ENCODE assay signal across 9 cellular contexts in genomic region chr9:137457406-137458193, GRCh38. TPM values are rescaled to one million over a fixed set of nuclear protein-coding genes. Genes with fewer than 3 reads are reported as not detected.
DNase-seq lines count a peak whose midpoint lies in the region; ATAC-seq and TF ChIP-seq lines count a peak whose summit lies in the region.
"Had no signal": no experiment of that assay in that cellular context is flagged by ENCODE, and none has a peak within 500 bp of the region (broad histone marks: within the 10 kb centered on the region; RNA-seq: fewer than 3 reads in every experiment).

No MANE protein-coding gene starts in this region.

- BruUV-seq in Caco-2 (replicated peaks; lab: Mats Ljungman, UMichigan): no TSS peak

- H3K4me1 Mint-ChIP-seq in Caco-2 (ENCODE audit: low read depth, unreplicated experiment) (no peaks in the 10 kb centered on the region), osteocyte (ENCODE audit: unreplicated experiment) (peaks cover 29% of the 10 kb centered on the region)
- H3K4me1 Mint-ChIP-seq in T-helper 1 cell treated with Interleukin-12 subunit alpha and Interleukin-12 subunit beta and Interleukin-4 antibody, amounts not matched to agents 30 μg/mL and 1 μg/mL, for 36 hours (ENCODE audit: low read depth): peaks cover 8% of the 10 kb centered on the region

- TF ChIP-seq CTCF in Caco-2 (IDR thresholded peaks at IDR 0.05; ENCODE audit: insufficient read depth in 1 of 2, low read depth in 1 of 2, low read length in 1 of 2, severe bottlenecking in 1 of 2, unreplicated experiment in 1 of 2) (no peak), esophagus squamous epithelium (IDR thresholded peaks at IDR 0.05) (no peak), osteocyte (IDR thresholded peaks at IDR 0.05) (no peak)

- peaks cover 12% of the 10 kb centered on the region for H3K4me1 ChIP-seq in Caco-2
- H3K4me1 ChIP-seq in esophagus squamous epithelium: peaks cover 36 to 89% (median 39%) of the 10 kb centered on the region in 3 donors

- H3K27me3 Mint-ChIP-seq in Caco-2 (ENCODE audit: insufficient read depth, unreplicated experiment): no peaks in the 10 kb centered on the region
- no peaks in the 10 kb centered on the region for H3K27me3 Mint-ChIP-seq in T-helper 1 cell treated with Interleukin-12 subunit alpha and Interleukin-12 subunit beta and Interleukin-4 antibody, amounts not matched to agents 30 μg/mL and 1 μg/mL, for 36 hours (ENCODE audit: low read depth)
- no peaks in the 10 kb centered on the region for H3K27me3 Mint-ChIP-seq in osteocyte (ENCODE audit: unreplicated experiment)
- H3K27me3 Mint-ChIP-seq: activated B cell treated with CpG ODN at 0.5 μM for 24 hours had no signal

- H3K4me3 Mint-ChIP-seq in Caco-2 (ENCODE audit: unreplicated experiment): peak overlapping the region; percentile 33
- H3K4me3 Mint-ChIP-seq in T-helper 1 cell treated with Interleukin-12 subunit alpha and Interleukin-12 subunit beta and Interleukin-4 antibody, amounts not matched to agents 30 μg/mL and 1 μg/mL, for 36 hours: peak overlapping the region; percentile 48
- H3K4me3 Mint-ChIP-seq in osteocyte (ENCODE audit: unreplicated experiment): peak overlapping the region; percentile 60

- CTCF ChIA-PET in Caco-2 (lab: Charles Lee): no interaction called here

- H3K27me3 ChIP-seq in Caco-2 (replicated peaks; ENCODE audit: control insufficient read depth, insufficient read depth, low read length) (no peaks in the 10 kb centered on the region), esophagus squamous epithelium (peaks cover 0 to 5% (median 0%) of the 10 kb centered on the region in 4 donors)

- 77% methylated on average over 3 of the region's 44 CpGs; no CpG with 5 or more reads in 1 of the 2 donors for WGBS in esophagus squamous epithelium, 2 donors

- POLR2A ChIA-PET in Caco-2 (lab: Charles Lee): no interaction called here

- H3K27ac ChIP-seq in esophagus squamous epithelium: peak overlapping the region in 3 of 4 donors; percentile 67 to 88 (median 72)

- H3K9me3 Mint-ChIP-seq in Caco-2 (ENCODE audit: unreplicated experiment) (no peaks in the 10 kb centered on the region), osteocyte (ENCODE audit: unreplicated experiment) (no peaks in the 10 kb centered on the region)
- H3K9me3 Mint-ChIP-seq in T-helper 1 cell treated with Interleukin-12 subunit alpha and Interleukin-12 subunit beta and Interleukin-4 antibody, amounts not matched to agents 30 μg/mL and 1 μg/mL, for 36 hours: no peaks in the 10 kb centered on the region
- H3K9me3 Mint-ChIP-seq: activated B cell treated with CpG ODN at 0.5 μM for 24 hours had no signal

- DNase-seq in Caco-2 (no peak), esophagus squamous epithelium (lab: John Stamatoyannopoulos, UW) (no peak), osteocyte (ENCODE audit: extremely low spot score, unreplicated experiment) (no peak), HT-29 (ENCODE audit: low spot score) (no peak)

- ATAC-seq in HG03439 (IDR thresholded peaks at IDR 0.05; ENCODE audit: unreplicated experiment) (no peak), GM18498 (IDR thresholded peaks at IDR 0.05; ENCODE audit: unreplicated experiment) (no peak), HG03159 (IDR thresholded peaks at IDR 0.05; ENCODE audit: unreplicated experiment) (no peak)

- H3K27ac Mint-ChIP-seq in Caco-2 (ENCODE audit: unreplicated experiment) (no peak overlapping the region), osteocyte (ENCODE audit: unreplicated experiment) (peak overlapping the region; percentile 95)
- no peak overlapping the region for H3K27ac Mint-ChIP-seq in T-helper 1 cell treated with Interleukin-12 subunit alpha and Interleukin-12 subunit beta and Interleukin-4 antibody, amounts not matched to agents 30 μg/mL and 1 μg/mL, for 36 hours
- H3K27ac Mint-ChIP-seq: activated B cell treated with CpG ODN at 0.5 μM for 24 hours had no signal

- intact Hi-C loops in Caco-2 (cut with micrococcal nuclease; ENCODE audit: unreplicated experiment) (no loop called here), esophagus squamous epithelium (cut with DNase I) (no loop called here)

- no peak for TF ChIP-seq POLR2A in esophagus squamous epithelium (IDR thresholded peaks at IDR 0.05)

- H3K36me3 ChIP-seq in Caco-2 (ENCODE audit: control insufficient read depth, insufficient read depth, low read length) (peaks cover 8% of the 10 kb centered on the region), esophagus squamous epithelium (peaks cover 0 to 22% (median 2%) of the 10 kb centered on the region in 3 donors)

- H3K4me3 ChIP-seq in Caco-2 (ENCODE audit: low read depth, low read length) (peak overlapping the region; percentile 89), esophagus squamous epithelium (peak overlapping the region in 3 of 4 donors; percentile 61 to 91 (median 85))

- H3K9me3 ChIP-seq in Caco-2 (no peaks in the 10 kb centered on the region; the same call in 1 of the 2 replicates), esophagus squamous epithelium (no peaks in the 10 kb centered on the region)

- H3K36me3 Mint-ChIP-seq in Caco-2 (ENCODE audit: insufficient read depth, unreplicated experiment) (peaks cover 35% of the 10 kb centered on the region), osteocyte (ENCODE audit: unreplicated experiment) (peaks cover 3% of the 10 kb centered on the region)
- H3K36me3 Mint-ChIP-seq in T-helper 1 cell treated with Interleukin-12 subunit alpha and Interleukin-12 subunit beta and Interleukin-4 antibody, amounts not matched to agents 30 μg/mL and 1 μg/mL, for 36 hours (ENCODE audit: low read depth): peaks cover 4% of the 10 kb centered on the region

RNA-seq across cellular contexts. Expression of gene NSMF, which starts 1.5 kb away (rescaled TPM):
- total RNA-seq in Caco-2 (2022) (65.5 and 67.6 TPM in 2 replicates), esophagus squamous epithelium (10 to 100 TPM; 16.2 to 38.1 (median 20.6) TPM), osteocyte (93.1 and 103 TPM in 2 replicates)
- total RNA-seq in HT-29 (2014; rRNA removed; shearing (Covaris generic)): 74.4 and 77.7 TPM in 2 replicates

RNA-seq across cellular contexts. Expression of gene ENTPD8, which starts 16.4 kb away (rescaled TPM):
- total RNA-seq in Caco-2 (2022) (8.5 and 8.6 TPM in 2 replicates), esophagus squamous epithelium (not detected), osteocyte (0.16 and 0.24 TPM in 2 replicates)
- 0.76 and 1.3 TPM in 2 replicates for total RNA-seq in HT-29 (2014; rRNA removed; shearing (Covaris generic))
- total RNA-seq: activated B cell treated with CpG ODN at 0.5 μM for 24 hours had no signal

RNA-seq across cellular contexts. Expression of gene NOXA1, which starts 34.4 kb away (rescaled TPM):
- 7.3 and 8.6 TPM in 2 replicates for total RNA-seq in Caco-2 (2022)
- 1 to 10 TPM; 2.1 to 7.4 (median 4.8) TPM for total RNA-seq in esophagus squamous epithelium
- total RNA-seq in osteocyte: 1.0 and 1.5 TPM in 2 replicates
- total RNA-seq in HT-29 (2014; rRNA removed; shearing (Covaris generic)): 1.5 and 3.7 TPM in 2 replicates

RNA-seq across cellular contexts. Expression of gene EXD3, which starts 34.6 kb away (rescaled TPM):
- total RNA-seq in Caco-2 (2022) (10.9 and 11.2 TPM in 2 replicates), esophagus squamous epithelium (10 to 100 TPM in 2 of 4 donors, 1 to 10 TPM in 2; 2.8 to 16.8 (median 9.1) TPM), osteocyte (20.0 and 21.5 TPM in 2 replicates)
- 7.6 and 14.1 TPM in 2 replicates for total RNA-seq in HT-29 (2014; rRNA removed; shearing (Covaris generic))
